32 cellular contexts compared by ENCODE assay signal in genomic region chr16:86584071-86584685, GRCh38. TPM values are rescaled to one million over a fixed set of nuclear protein-coding genes. Genes with fewer than 3 reads are reported as not detected.
DNase-seq lines count a peak whose midpoint lies in the region; ATAC-seq, FAIRE-seq and TF ChIP-seq lines count a peak whose summit lies in the region.
"Had no signal": no experiment of that assay in that cellular context is flagged by ENCODE, and none has a peak within 500 bp of the region (broad histone marks: within the 10 kb centered on the region; RNA-seq: fewer than 3 reads in every experiment).

No MANE protein-coding gene starts in this region.

- no peaks in the 10 kb centered on the region for H3K79me2 ChIP-seq in H1 (ENCODE audit: control insufficient read depth in 1 of 2, insufficient read depth in 2 of 2, low read length in 2 of 2)

- no peaks in the 10 kb centered on the region for H3K79me1 ChIP-seq in H1 (ENCODE audit: low read depth, low read length)

- FAIRE-seq in RCC 7860 (lab: Jason Lieb, UNC) (no peak), H1 (lab: Jason Lieb, UNC) (no peak)
- FAIRE-seq: GM18507, pancreas had no signal

- H3K4me1 Mint-ChIP-seq in type B pancreatic cell (ENCODE audit: unreplicated experiment), result peaks cover 9% of the 10 kb centered on the region
- H3K4me1 Mint-ChIP-seq: activated CD8-positive, alpha-beta memory T cell treated with anti-CD3 and anti-CD28 coated beads, Interleukin-2, amount 10 ng/mL, durations not matched to agents 7 days and 5 days; brain; CD14-positive monocyte; stimulated activated memory B cell treated with anti-CD40 and anti-IgM and Interleukin-4, amounts not matched to agents 10 μg/mL and 1 μg/mL and 100 μg/mL, for 72 hours had no signal

- H4K8ac ChIP-seq in H1 (ENCODE audit: extremely low read depth, insufficient read depth, low read length), result no peak overlapping the region

- H3K18ac ChIP-seq in H1 (ENCODE audit: extremely low read depth, low read length), result no peak overlapping the region

- no peak overlapping the region for H3K56ac ChIP-seq in H1 (replicated peaks; ENCODE audit: insufficient read length, low read depth, low read length)

- H2BK20ac ChIP-seq in H1 (ENCODE audit: low read length), result no peak overlapping the region

- no peak for TF ChIP-seq EP300 in H1 (IDR thresholded peaks at IDR 0.05; ENCODE audit: borderline replicate concordance in 1 of 2, low read depth in 2 of 2, low read length in 2 of 2)

- no peak overlapping the region for H2BK120ac ChIP-seq in H1 (replicated peaks; ENCODE audit: low read depth, low read length)

- H2BK12ac ChIP-seq in H1 (ENCODE audit: low read depth, low read length), result no peak overlapping the region

- H3K27me3 ChIP-seq in H1 (replicated peaks in 1 of 4; ENCODE audit: control insufficient read depth in 3 of 4, extremely low read depth in 1 of 4, insufficient read depth in 3 of 4, low read length in 3 of 4), result peaks cover 24 to 45% (median 29%) of the 10 kb centered on the region in 4 experiments

- no peak for TF ChIP-seq POLR2A in H1 (IDR thresholded peaks at IDR 0.05; ENCODE audit: control extremely low read depth in 1 of 2, low read depth in 2 of 2, low read length in 2 of 2)

- H3K27me3 Mint-ChIP-seq in type B pancreatic cell, result peaks cover 60% of the 10 kb centered on the region

- ATAC-seq in GM18858 (IDR thresholded peaks at IDR 0.05; ENCODE audit: unreplicated experiment) (no peak), GM19023 (IDR thresholded peaks at IDR 0.05; ENCODE audit: unreplicated experiment) (no peak)
- ATAC-seq: activated CD8-positive, alpha-beta memory T cell treated with anti-CD3 and anti-CD28 coated beads, Interleukin-2, amount 10 ng/mL, durations not matched to agents 7 days and 5 days; activated T-cell treated with anti-CD3 and anti-CD28 coated beads, Interleukin-2, amount 50 U/mL, for 72 hours; gastrocnemius medialis; left colon; pancreas; stimulated activated memory B cell treated with anti-CD40 and anti-IgM and Interleukin-4, amounts not matched to agents 10 μg/mL and 1 μg/mL and 100 μg/mL, for 72 hours; upper lobe of right lung had no signal

- H3K27ac Mint-ChIP-seq in type B pancreatic cell, result no peak overlapping the region
- H3K27ac Mint-ChIP-seq: activated B cell treated with CpG ODN at 0.5 μM for 24 hours; activated CD8-positive, alpha-beta memory T cell treated with anti-CD3 and anti-CD28 coated beads, Interleukin-2, amount 10 ng/mL, durations not matched to agents 7 days and 5 days; activated T-cell treated with anti-CD3 and anti-CD28 coated beads, Interleukin-2, amount 50 U/mL, for 72 hours; brain; CD14-positive monocyte; stimulated activated memory B cell treated with anti-CD40 and anti-IgM and Interleukin-4, amounts not matched to agents 10 μg/mL and 1 μg/mL and 100 μg/mL, for 72 hours had no signal

- no peak overlapping the region for H2BK15ac ChIP-seq in H1 (ENCODE audit: low read length)

- H3K23ac ChIP-seq in H1 (ENCODE audit: insufficient read length), result no peak overlapping the region

- no peak for TF ChIP-seq RAD21 in H1 (IDR thresholded peaks at IDR 0.05 in 1 of 2, conservative IDR thresholded peaks at IDR 0.05 in 1 of 2; ENCODE audit: low read depth in 2 of 2, low read length in 2 of 2)

- CTCF ChIA-PET in H1 (lab: Charles Lee; ENCODE audit: partially characterized antibody), result interaction anchor here (1.0 to 2.8 kb wide), 3 partner anchors 10 to 479 kb away, joined by 4 to 8 read pairs (median 8); no protein-coding TSS in a partner anchor

- H2AFZ ChIP-seq in H1 (ENCODE audit: low read length), result no peak overlapping the region

- H3K4me1 ChIP-seq in H1 (replicated peaks in 1 of 4; ENCODE audit: control insufficient read depth in 3 of 4, insufficient read depth in 4 of 4, low read length in 3 of 4), result peaks cover 0 to 8% (median 2%) of the 10 kb centered on the region in 4 experiments; a peak in 4 of 7 replicates
- H3K4me1 ChIP-seq: pancreas, Peyer's patch, upper lobe of right lung had no signal

- peak overlapping the region; percentile 22 for H4K91ac ChIP-seq in H1 (replicated peaks; ENCODE audit: insufficient read length, low read length)

- peaks cover 0 to 6% of the 10 kb centered on the region in 2 experiments for H4K20me1 ChIP-seq in H1 (replicated peaks in 1 of 2; ENCODE audit: control insufficient read depth in 1 of 2, insufficient read depth in 2 of 2, low read length in 2 of 2)

- H3K4me2 ChIP-seq in H1 (ENCODE audit: insufficient read depth in 1 of 2, low read depth in 2 of 2, low read length in 2 of 2), result no peak overlapping the region

- no peak overlapping the region for H3K9ac ChIP-seq in H1 (replicated peaks in 1 of 4; ENCODE audit: extremely low read depth in 1 of 4, low read depth in 3 of 4, low read length in 3 of 4)

- 83% methylated on average over 6 of the region's 6 CpGs; no CpG with 5 or more reads in 1 of the 2 experiments for WGBS in H1 (ENCODE audit: extremely low coverage in 1 of 2, insufficient coverage in 1 of 2, insufficient read length in 1 of 2, insufficient replicate concordance in 2 of 2, low coverage in 1 of 2, low lambda C conversion rate in 2 of 2, missing lambda C conversion rate in 1 of 2), 2 experiments

- no peak overlapping the region for H3K4me3 ChIP-seq in H1 (ENCODE audit: extremely low read depth in 1 of 4, insufficient read depth in 2 of 4, low read depth in 3 of 4, low read length in 4 of 4)
- H3K4me3 ChIP-seq: gastrocnemius medialis, pancreas, Peyer's patch, upper lobe of right lung had no signal

- peaks cover 0 to 4% (median 0%) of the 10 kb centered on the region in 4 experiments; a peak in 1 of 8 replicates for H3K36me3 ChIP-seq in H1 (ENCODE audit: control insufficient read depth in 2 of 4, insufficient read depth in 4 of 4, low read length in 3 of 4)
- H3K36me3 ChIP-seq: gastrocnemius medialis, pancreas, Peyer's patch, upper lobe of right lung had no signal

- H3K36me3 Mint-ChIP-seq in type B pancreatic cell, result no peaks in the 10 kb centered on the region
- H3K36me3 Mint-ChIP-seq: activated CD8-positive, alpha-beta memory T cell treated with anti-CD3 and anti-CD28 coated beads, Interleukin-2, amount 10 ng/mL, durations not matched to agents 7 days and 5 days; brain; stimulated activated memory B cell treated with anti-CD40 and anti-IgM and Interleukin-4, amounts not matched to agents 10 μg/mL and 1 μg/mL and 100 μg/mL, for 72 hours had no signal

- DNase-seq in ELR (ENCODE audit: low read depth) (peak; percentile 37), RCC 7860 (ENCODE audit: low spot score) (peak; percentile 86), H1 (ENCODE audit: low read depth in 1 of 2, low spot score in 2 of 2) (no peak), type B pancreatic cell (ENCODE audit: extremely low spot score, unreplicated experiment) (peak; percentile 40), caudate nucleus (lab: John Stamatoyannopoulos, UW) (no peak)
- no peak for DNase-seq in activated CD4-positive, alpha-beta T cell treated with anti-CD3 and anti-CD28 coated beads for 4 hours
- DNase-seq: activated B cell treated with CpG ODN at 0.5 μM for 24 hours; activated CD4-positive, alpha-beta T cell treated with anti-CD3 and anti-CD28 coated beads, Interleukin-2, amount 50 U/mL, for 4 hours; activated CD8-positive, alpha-beta memory T cell treated with anti-CD3 and anti-CD28 coated beads, Interleukin-2, amount 10 ng/mL, durations not matched to agents 7 days and 5 days; activated naive CD4-positive, alpha-beta T cell; activated T-cell treated with anti-CD3 and anti-CD28 coated beads, Interleukin-2, amount 50 U/mL, for 72 hours; DMS79 treated with DMSO at 0.1 percent for 48 hours; gastrocnemius medialis; H7; hippocampal formation; left colon; NCI-H2029; NCI-H526; pancreas; Peyer's patch; retina; substantia nigra; upper lobe of right lung had no signal

- TF ChIP-seq CTCF in H1 (IDR thresholded peaks at IDR 0.05; ENCODE audit: control extremely low read depth in 1 of 3, insufficient read depth in 1 of 3, low read depth in 1 of 3, low read length in 3 of 3) (no peak), type B pancreatic cell (conservative IDR thresholded peaks at IDR 0.05) (no peak)

- no peak overlapping the region for H3K27ac ChIP-seq in H1 (ENCODE audit: low read depth, low read length)
- H3K27ac ChIP-seq in caudate nucleus (ENCODE audit: low read depth, low read length), result no peak overlapping the region
- H3K27ac ChIP-seq: gastrocnemius medialis, pancreas, upper lobe of right lung had no signal

- no peaks in the 10 kb centered on the region for H3K9me3 ChIP-seq in H1 (ENCODE audit: insufficient read depth in 2 of 2, low read depth in 1 of 2, low read length in 1 of 2)
- H3K9me3 ChIP-seq: gastrocnemius medialis, pancreas, Peyer's patch, upper lobe of right lung had no signal

- no peak overlapping the region for H4K5ac ChIP-seq in H1 (ENCODE audit: insufficient read length, low read depth, low read length)

- no peak overlapping the region for H2BK5ac ChIP-seq in H1 (ENCODE audit: low read depth, low read length)

- no peaks in the 10 kb centered on the region for H3K9me3 Mint-ChIP-seq in type B pancreatic cell
- H3K9me3 Mint-ChIP-seq: activated B cell treated with CpG ODN at 0.5 μM for 24 hours; activated T-cell treated with anti-CD3 and anti-CD28 coated beads, Interleukin-2, amount 50 U/mL, for 72 hours; stimulated activated memory B cell treated with anti-CD40 and anti-IgM and Interleukin-4, amounts not matched to agents 10 μg/mL and 1 μg/mL and 100 μg/mL, for 72 hours had no signal

- H3K4me3 Mint-ChIP-seq in type B pancreatic cell, result no peak overlapping the region
- H3K4me3 Mint-ChIP-seq: activated B cell treated with CpG ODN at 0.5 μM for 24 hours; activated CD8-positive, alpha-beta memory T cell treated with anti-CD3 and anti-CD28 coated beads, Interleukin-2, amount 10 ng/mL, durations not matched to agents 7 days and 5 days; activated T-cell treated with anti-CD3 and anti-CD28 coated beads, Interleukin-2, amount 50 U/mL, for 72 hours; brain; CD14-positive monocyte; stimulated activated memory B cell treated with anti-CD40 and anti-IgM and Interleukin-4, amounts not matched to agents 10 μg/mL and 1 μg/mL and 100 μg/mL, for 72 hours had no signal

- H2AK5ac ChIP-seq in H1 (ENCODE audit: low read depth, low read length), result no peak overlapping the region

- peaks cover 15% of the 10 kb centered on the region; the same call in 1 of the 2 replicates for H3K23me2 ChIP-seq in H1 (ENCODE audit: low read depth, low read length)

- POLR2A ChIA-PET in H1 (lab: Charles Lee; ENCODE audit: partially characterized antibody), result no interaction called here

- H3K14ac ChIP-seq in H1 (ENCODE audit: insufficient read length), result no peak overlapping the region

- no peak overlapping the region for H3K4ac ChIP-seq in H1 (replicated peaks; ENCODE audit: insufficient read length, low read depth, low read length)

RNA-seq across cellular contexts. Expression of gene FOXL1, which starts 5.8 kb away (rescaled TPM):
- 0.29 TPM in 1 of 2 replicates, not detected in the other for total RNA-seq in H1 (2021; fragmentation: NEBNext Ultra II Directional; extraction: Animal tissue kit (Norgen Biotek cat#: 25700))
- polyA plus RNA-seq in H1 (2011; rRNA removed), result 0.03 and 0.09 TPM in 2 replicates
- polyA plus RNA-seq in H1 (2011; cell fraction: cytosol; rRNA removed), result 0.05 TPM
- 0.03 TPM for polyA plus RNA-seq in H1 (2011; cell fraction: nucleus; rRNA removed)
- 0.12 TPM in 1 of 4 replicates, not detected in the others for polyA plus RNA-seq in H1 (2012, experiment 1 of 2)
- not detected for polyA plus RNA-seq in H1 (2012, experiment 2 of 2)
- polyA plus RNA-seq in H1 (2013, experiment 1 of 2), result 0.22 TPM
- polyA plus RNA-seq in H1 (2013, experiment 2 of 2), result 0.17 TPM
- not detected in 2 replicates for polyA minus RNA-seq in H1 (2011; rRNA and poly(A)+ RNA removed)
- polyA minus RNA-seq in H1 (2011; cell fraction: cytosol; rRNA and poly(A)+ RNA removed), result 0.37 TPM
- polyA minus RNA-seq in H1 (2011; cell fraction: nucleus; rRNA and poly(A)+ RNA removed), result 0.40 TPM
- total RNA-seq in type B pancreatic cell (ENCODE audit: low replicate concordance), result 1.5 and 2.2 TPM in 2 replicates
- total RNA-seq: activated B cell treated with CpG ODN at 0.5 μM for 24 hours; activated CD8-positive, alpha-beta memory T cell treated with anti-CD3 and anti-CD28 coated beads, Interleukin-2, amount 10 ng/mL, durations not matched to agents 7 days and 5 days; SK-MEL-5; T-helper 1 cell treated with Interleukin-12 subunit alpha and Interleukin-12 subunit beta and Interleukin-4 antibody, amounts not matched to agents 30 ng/mL and 1 ng/mL, for 36 hours had no signal
- polyA plus RNA-seq: CD14-positive monocyte had no signal

RNA-seq across cellular contexts. Expression of gene FOXC2, which starts 17.5 kb away (rescaled TPM):
- 0.09 and 0.11 TPM in 2 replicates for total RNA-seq in H1 (2021; fragmentation: NEBNext Ultra II Directional; extraction: Animal tissue kit (Norgen Biotek cat#: 25700))
- not detected in 2 replicates for polyA plus RNA-seq in H1 (2011; rRNA removed)
- polyA plus RNA-seq in H1 (2011; cell fraction: cytosol; rRNA removed), result not detected
- polyA plus RNA-seq in H1 (2011; cell fraction: nucleus; rRNA removed), result not detected
- 0.08 TPM in 1 of 4 replicates, not detected in the others for polyA plus RNA-seq in H1 (2012, experiment 1 of 2)
- 0.12 TPM for polyA plus RNA-seq in H1 (2012, experiment 2 of 2)
- 0.34 TPM for polyA plus RNA-seq in H1 (2013, experiment 1 of 2)
- polyA plus RNA-seq in H1 (2013, experiment 2 of 2), result 0.22 TPM
- not detected in 2 replicates for polyA minus RNA-seq in H1 (2011; rRNA and poly(A)+ RNA removed)
- polyA minus RNA-seq in H1 (2011; cell fraction: cytosol; rRNA and poly(A)+ RNA removed), result not detected
- polyA minus RNA-seq in H1 (2011; cell fraction: nucleus; rRNA and poly(A)+ RNA removed), result not detected
- 5.5 and 11.3 TPM in 2 replicates for total RNA-seq in type B pancreatic cell (ENCODE audit: low replicate concordance)
- total RNA-seq: activated B cell treated with CpG ODN at 0.5 μM for 24 hours; activated CD8-positive, alpha-beta memory T cell treated with anti-CD3 and anti-CD28 coated beads, Interleukin-2, amount 10 ng/mL, durations not matched to agents 7 days and 5 days; activated T-cell treated with anti-CD3 and anti-CD28 coated beads, Interleukin-2, amount 50 U/mL, for 72 hours; SK-MEL-5; T-helper 1 cell treated with Interleukin-12 subunit alpha and Interleukin-12 subunit beta and Interleukin-4 antibody, amounts not matched to agents 30 ng/mL and 1 ng/mL, for 36 hours had no signal
- polyA plus RNA-seq: CD14-positive monocyte, neural cell had no signal

RNA-seq across cellular contexts. Expression of gene MTHFSD, which starts 29.1 kb away (rescaled TPM):
- total RNA-seq in H1 (2021; fragmentation: NEBNext Ultra II Directional; extraction: Animal tissue kit (Norgen Biotek cat#: 25700)), result 9.8 and 10.8 TPM in 2 replicates
- polyA plus RNA-seq in H1 (2011; rRNA removed), result 7.1 and 11.0 TPM in 2 replicates
- polyA plus RNA-seq in H1 (2011; cell fraction: cytosol; rRNA removed), result 11.7 TPM
- 29.4 TPM for polyA plus RNA-seq in H1 (2011; cell fraction: nucleus; rRNA removed)
- polyA plus RNA-seq in H1 (2012, experiment 1 of 2), result 6.1 to 7.9 TPM (median 6.5 TPM) in 4 replicates
- 3.8 TPM for polyA plus RNA-seq in H1 (2012, experiment 2 of 2)
- 7.4 TPM for polyA plus RNA-seq in H1 (2013, experiment 1 of 2)
- 6.7 TPM for polyA plus RNA-seq in H1 (2013, experiment 2 of 2)
- polyA minus RNA-seq in H1 (2011; rRNA and poly(A)+ RNA removed), result 16.0 and 19.1 TPM in 2 replicates
- 10.1 TPM for polyA minus RNA-seq in H1 (2011; cell fraction: cytosol; rRNA and poly(A)+ RNA removed)
- polyA minus RNA-seq in H1 (2011; cell fraction: nucleus; rRNA and poly(A)+ RNA removed), result 36.2 TPM
- total RNA-seq in type B pancreatic cell (ENCODE audit: low replicate concordance), result 18.2 and 20.2 TPM in 2 replicates

Comparison
In these comparisons a context has a peak if more than half of its experiments do, and no peak if none do; other contexts are left out.
1. DNase-seq: peak in ELR (single experiment), RCC 7860 (single experiment) and type B pancreatic cell (single experiment); none in H1 (0 of 2), activated CD4-positive, alpha-beta T cell treated with anti-CD3 and anti-CD28 coated beads for 4 hours (0 of 2) and caudate nucleus (0 of 61).